Comparison of ENCODE assay signal across 7 cellular contexts in the genomic region with DNA sequence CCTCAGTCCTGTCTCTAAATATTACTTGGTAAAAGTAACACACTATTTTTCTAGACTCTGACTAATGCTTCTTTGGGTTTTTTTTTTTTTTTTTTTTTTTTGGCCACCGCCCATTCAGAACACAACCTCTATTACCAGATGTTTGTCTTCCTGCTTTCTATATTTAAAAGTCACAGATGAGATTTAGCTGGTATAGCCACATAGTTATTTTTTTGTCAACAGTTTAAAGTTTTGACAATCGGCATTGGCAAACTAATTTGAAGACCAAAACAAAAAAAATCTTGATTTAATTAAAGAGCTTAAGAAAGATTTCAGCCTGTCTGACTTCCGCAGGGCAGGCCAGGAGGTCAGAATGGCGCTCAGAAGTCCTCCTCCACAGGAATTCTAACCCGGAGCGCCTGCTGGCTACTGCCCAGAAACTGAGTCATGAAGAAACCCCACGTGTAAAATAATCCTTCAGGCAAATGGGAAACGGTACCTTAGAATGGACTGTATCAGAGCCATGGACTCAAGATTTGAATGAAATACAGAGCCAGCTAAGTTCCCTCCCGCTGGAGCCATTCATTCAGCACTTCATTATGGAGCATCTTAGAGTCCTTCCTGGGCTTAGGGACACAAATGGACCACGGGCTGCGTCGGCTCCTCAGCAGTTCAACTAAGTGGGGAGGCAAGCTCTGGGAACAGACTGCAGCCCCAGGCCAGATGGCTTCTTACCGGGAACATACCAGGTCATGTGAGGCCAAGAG. TPM values are rescaled to one million over a fixed set of nuclear protein-coding genes. Genes with fewer than 3 reads are reported as not detected.
DNase-seq lines count a peak whose midpoint lies in the region; ATAC-seq, FAIRE-seq and TF ChIP-seq lines count a peak whose summit lies in the region.

No MANE protein-coding gene starts in this region.

- no peak for FAIRE-seq in urothelium cell line (lab: Jason Lieb, UNC)

- no peaks in the 10 kb centered on the region for H3K27me3 ChIP-seq in colonic mucosa

- H3K36me3 ChIP-seq in colonic mucosa = no peaks in the 10 kb centered on the region

- DNase-seq in NCI-H460 (ENCODE audit: extremely low read depth, low read depth) (peak; percentile 65), colonic mucosa (peak; percentile 46), medulla oblongata (ENCODE audit: extremely low spot score) (peak; percentile 20), urothelium cell line (ENCODE audit: low spot score) (peak; percentile 83), NCI-H1417 (lab: John Stamatoyannopoulos, UW) (no peak)

- TF ChIP-seq CTCF in colonic mucosa (IDR thresholded peaks at IDR 0.05) = no peak

- no peaks in the 10 kb centered on the region for H3K4me1 ChIP-seq in colonic mucosa

- peak overlapping the region; percentile 31 for H3K27ac ChIP-seq in colonic mucosa

- intact Hi-C loops in colonic mucosa (cut with DNase I) = no loop called here

- ATAC-seq in GM18502 (IDR thresholded peaks at IDR 0.05; ENCODE audit: poor library complexity, unreplicated experiment) (no peak), GM19395 (IDR thresholded peaks at IDR 0.05; ENCODE audit: unreplicated experiment) (no peak)

- no peaks in the 10 kb centered on the region for H3K9me3 ChIP-seq in colonic mucosa

- H3K4me3 ChIP-seq in colonic mucosa = no peak overlapping the region

- peak overlapping the region in 1 of 2 donors; percentile 30 for H3K9ac ChIP-seq in colonic mucosa (ENCODE audit: low read depth in 2 of 2, low read length in 2 of 2)

RNA-seq across cellular contexts. Expression of gene PTPDC1, which starts 55.6 kb away (rescaled TPM):
- total RNA-seq in NCI-H460 (2014; rRNA removed; shearing (Covaris generic)) = 31.6 and 36.0 TPM in 2 replicates
- polyA plus RNA-seq in NCI-H460 (2014; cell fraction: nucleus; rRNA removed) = 20.6 and 30.5 TPM in 2 replicates
- 1 to 10 TPM; 5.4 TPM for total RNA-seq in colonic mucosa

Comparison
In these comparisons a context has a peak if more than half of its experiments do, and no peak if none do; other contexts are left out.
1. DNase-seq: peak in NCI-H460 (single experiment), colonic mucosa (single experiment), medulla oblongata (single experiment) and urothelium cell line (single experiment); none in NCI-H1417 (0 of 3).